1 cellular context compared by ENCODE assay signal in genomic region chr1:53390261-53390660, GRCh38.
TF ChIP-seq lines count a peak whose summit lies in the region.

No MANE protein-coding gene starts in this region.

TF ChIP-seq in GM12878, 131 proteins besides CTCF, POLR2A, EP300 and RAD21 (continued from another document):
- TF ChIP-seq ZNF207 (IDR thresholded peaks at IDR 0.05; ENCODE audit: borderline replicate concordance) (no peak), E2F4 (IDR thresholded peaks at IDR 0.05; ENCODE audit: low read depth, low read length) (no peak)
